Comparison of ENCODE assay signal across 8 cellular contexts in genomic region chr4:76430519-76431388, GRCh38. TPM values are rescaled to one million over a fixed set of nuclear protein-coding genes. Genes with fewer than 3 reads are reported as not detected.
DNase-seq lines count a peak whose midpoint lies in the region; ATAC-seq, FAIRE-seq and TF ChIP-seq lines count a peak whose summit lies in the region.

No MANE protein-coding gene starts in this region.

- no peak for TF ChIP-seq EP300 in K562 (IDR thresholded peaks at IDR 0.05; ENCODE audit: low read length)

- DNase-seq in AG20443 (ENCODE audit: low spot score) (peak; percentile 51), NCI-H2171 treated with DMSO at 0.1 percent for 48 hours (lab: John Stamatoyannopoulos, UW) (peak; percentile 20), K562 (ENCODE audit: extremely low read depth in 1 of 4, low spot score in 3 of 4) (peak in 2 of 4 experiments; percentile 42 to 55), left lung (no peak), NCI-H524 treated with DMSO at 0.1 percent for 48 hours (lab: John Stamatoyannopoulos, UW) (no peak)
- DNase-seq in activated T-cell treated with anti-CD3 and anti-CD28 coated beads, Interleukin-2, amount 50 U/mL, for 24 hours: no peak

- no peaks in the 10 kb centered on the region for H3K9me3 Mint-ChIP-seq in activated T-cell treated with anti-CD3 and anti-CD28 coated beads, Interleukin-2, amount 50 U/mL, for 24 hours

- H3K4me3 ChIP-seq in GM12875 (ENCODE audit: low read depth, low read length): no peak overlapping the region
- H3K4me3 ChIP-seq in K562: no peak overlapping the region
- no peak overlapping the region for H3K4me3 ChIP-seq in left lung

- H4K20me1 ChIP-seq in K562 (replicated peaks; ENCODE audit: control insufficient read depth, insufficient read depth, low read length): no peaks in the 10 kb centered on the region

- peak; percentile 58 to 76 for TF ChIP-seq RAD21 in K562 (CRISPR knock-in tag; conservative IDR thresholded peaks at IDR 0.05 in 1 of 2, IDR thresholded peaks at IDR 0.05 in 1 of 2)

- H3K4me2 ChIP-seq in K562 (ENCODE audit: insufficient read depth, low read length): no peak overlapping the region

- BruUV-seq in K562 (replicated peaks; lab: Mats Ljungman, UMichigan): no TSS peak

- H3K36me3 Mint-ChIP-seq in activated T-cell treated with anti-CD3 and anti-CD28 coated beads, Interleukin-2, amount 50 U/mL, for 24 hours (ENCODE audit: low read depth): no peaks in the 10 kb centered on the region

- peak overlapping the region; percentile 56; the same call in 1 of the 2 replicates for H2AFZ ChIP-seq in K562 (ENCODE audit: low read depth, low read length)

- no peaks in the 10 kb centered on the region for H3K4me1 Mint-ChIP-seq in activated T-cell treated with anti-CD3 and anti-CD28 coated beads, Interleukin-2, amount 50 U/mL, for 24 hours (ENCODE audit: low read depth)

- CTCF ChIA-PET in K562 (lab: Yijun Ruan, JAX; ENCODE audit: low intra/inter-chr PET ratio): interaction anchor here (0.6 to 3.2 kb wide), 5 partner anchors 72 to 514 kb away, joined by 3 to 39 read pairs (median 4); no protein-coding TSS in a partner anchor

- H3K36me3 ChIP-seq in K562 (ENCODE audit: control insufficient read depth, insufficient read depth, low read length) (no peaks in the 10 kb centered on the region), left lung (no peaks in the 10 kb centered on the region)

- H3K9ac ChIP-seq in K562 (ENCODE audit: insufficient read depth in 1 of 2, low read depth in 2 of 2, low read length in 2 of 2): no peak overlapping the region

- H3K4me1 ChIP-seq in K562 (replicated peaks in 1 of 2; ENCODE audit: control insufficient read depth in 2 of 2, insufficient read depth in 2 of 2, low read length in 2 of 2): no peaks in the 10 kb centered on the region
- H3K4me1 ChIP-seq in left lung: no peaks in the 10 kb centered on the region

- H3K27ac ChIP-seq in K562 (ENCODE audit: extremely low read depth, low read depth, low read length) (no peak overlapping the region), left lung (no peak overlapping the region)

- POLR2A ChIA-PET in K562 (lab: Yijun Ruan, JAX): interaction anchor here (0.6 kb wide), 1 partner anchor 20 kb away, joined by 3 read pairs; no protein-coding TSS in a partner anchor

- FAIRE-seq in K562 (lab: Jason Lieb, UNC): peak; percentile 69

- ATAC-seq in K562 (peak; percentile 74), left lung (peak; percentile 45), GM18511 (IDR thresholded peaks at IDR 0.05; ENCODE audit: unreplicated experiment) (no peak)

- no peak overlapping the region for H3K4me3 Mint-ChIP-seq in activated T-cell treated with anti-CD3 and anti-CD28 coated beads, Interleukin-2, amount 50 U/mL, for 24 hours

- in situ Hi-C loops in K562 (cut with MboI): loop anchor here (5.0 to 10.0 kb wide), 2 partner anchors 77 to 324 kb away; no protein-coding TSS in a partner anchor

- H3K9me1 ChIP-seq in K562 (ENCODE audit: control insufficient read depth, insufficient read depth, low read length): no peaks in the 10 kb centered on the region

- peaks cover 20% of the 10 kb centered on the region for H3K27me3 Mint-ChIP-seq in activated T-cell treated with anti-CD3 and anti-CD28 coated beads, Interleukin-2, amount 50 U/mL, for 24 hours

- H3K9me3 ChIP-seq in K562 (replicated peaks; ENCODE audit: control insufficient read depth, insufficient read depth, low read depth, low read length) (no peaks in the 10 kb centered on the region), left lung (no peaks in the 10 kb centered on the region)

- TF ChIP-seq CTCF in GM12875 (IDR thresholded peaks at IDR 0.05; ENCODE audit: borderline replicate concordance, insufficient read depth, low read depth, low read length) (peak; percentile 40; the same call in 1 of the 2 replicates), K562 (IDR thresholded peaks at IDR 0.05 in 2 of 3, conservative IDR thresholded peaks at IDR 0.05 in 1 of 3; ENCODE audit: insufficient read depth in 2 of 3, low read depth in 1 of 3, low read length in 3 of 3) (peak; percentile 44 to 81 (median 50); a peak in 4 of 6 replicates), left lung (IDR thresholded peaks at IDR 0.05) (peak; percentile 33 to 39)

- no peak for TF ChIP-seq POLR2A in K562 (conservative IDR thresholded peaks at IDR 0.05)

- no peak overlapping the region for H3K27ac Mint-ChIP-seq in activated T-cell treated with anti-CD3 and anti-CD28 coated beads, Interleukin-2, amount 50 U/mL, for 24 hours

- intact Hi-C loops in K562 (cut with micrococcal nuclease): loop anchor here (1.0 to 10.0 kb wide), 4 partner anchors 75 to 774 kb away; no protein-coding TSS in a partner anchor
- intact Hi-C loops in left lung (cut with DNase I): loop anchor here in 1 of 2 donors (5.0 kb wide), 1 partner anchor 72 kb away; no protein-coding TSS in a partner anchor

- WGBS in K562 (ENCODE audit: insufficient coverage, low coverage, missing lambda C conversion rate): 27% methylated on average over 15 of the region's 15 CpGs

- H3K27me3 ChIP-seq in K562 (ENCODE audit: control insufficient read depth in 2 of 2, insufficient read depth in 2 of 2, low read length in 2 of 2) (peaks cover 1 to 5% of the 10 kb centered on the region in 2 experiments; a peak in 3 of 5 replicates), left lung (peaks cover 0 to 16% of the 10 kb centered on the region in 2 donors)

- no peaks in the 10 kb centered on the region for H3K79me2 ChIP-seq in K562 (ENCODE audit: control insufficient read depth, insufficient read depth, low read length)

TF ChIP-seq in K562, 482 proteins besides CTCF, POLR2A, EP300 and RAD21 (continues in another document):
- TF ChIP-seq, protein P1, sequence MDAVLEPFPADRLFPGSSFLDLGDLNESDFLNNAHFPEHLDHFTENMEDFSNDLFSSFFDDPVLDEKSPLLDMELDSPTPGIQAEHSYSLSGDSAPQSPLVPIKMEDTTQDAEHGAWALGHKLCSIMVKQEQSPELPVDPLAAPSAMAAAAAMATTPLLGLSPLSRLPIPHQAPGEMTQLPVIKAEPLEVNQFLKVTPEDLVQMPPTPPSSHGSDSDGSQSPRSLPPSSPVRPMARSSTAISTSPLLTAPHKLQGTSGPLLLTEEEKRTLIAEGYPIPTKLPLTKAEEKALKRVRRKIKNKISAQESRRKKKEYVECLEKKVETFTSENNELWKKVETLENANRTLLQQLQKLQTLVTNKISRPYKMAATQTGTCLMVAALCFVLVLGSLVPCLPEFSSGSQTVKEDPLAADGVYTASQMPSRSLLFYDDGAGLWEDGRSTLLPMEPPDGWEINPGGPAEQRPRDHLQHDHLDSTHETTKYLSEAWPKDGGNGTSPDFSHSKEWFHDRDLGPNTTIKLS (IDR thresholded peaks at IDR 0.05; ENCODE audit: borderline replicate concordance, low read depth): no peak
- TF ChIP-seq ARID3A (IDR thresholded peaks at IDR 0.05; ENCODE audit: borderline replicate concordance, low read depth, low read length): 0 out of 2 replicates have a peak, but pooled peaks have one; percentile 38

RNA-seq across cellular contexts. Expression of gene SHROOM3, which starts 4.3 kb away (rescaled TPM):
- total RNA-seq in K562 (2011; cell fraction: chromatin; rRNA removed; ENCODE audit: low replicate concordance): not detected in 2 replicates
- not detected in 2 replicates for total RNA-seq in K562 (2011; cell fraction: nucleolus; rRNA removed)
- not detected in 2 replicates for total RNA-seq in K562 (2011; cell fraction: nucleoplasm; rRNA removed)
- not detected in 2 replicates for total RNA-seq in K562 (2014; rRNA removed)
- total RNA-seq in K562 (2014; rRNA removed; fragmentation: Illumina TruSeq; extraction: Trizol): not detected in 2 replicates
- total RNA-seq in K562 (2015; rRNA removed; fragmentation: Illumina TruSeq; extraction: Trizol): not detected in 2 replicates
- 0.07 and 0.22 TPM in 2 replicates for total RNA-seq in K562 (2021)
- polyA plus RNA-seq in K562 (2011; rRNA removed): not detected in 2 replicates
- polyA plus RNA-seq in K562 (2011; cell fraction: cytosol; rRNA removed): not detected in 2 replicates
- not detected in 2 replicates for polyA plus RNA-seq in K562 (2011; cell fraction: nucleus; rRNA removed)
- 0.08 TPM in 1 of 2 replicates, not detected in the other for polyA plus RNA-seq in K562 (2012)
- not detected in 2 replicates for polyA plus RNA-seq in K562 (2014; fragmentation: Illumina TruSeq; extraction: Trizol)
- polyA plus RNA-seq in K562 (2014; fragmentation: Nextera tagmentation; extraction: Ambion mirVana): under 1 TPM in 1 of 2 experiments, not detected in 1; 0.01 TPM
- polyA plus RNA-seq in K562 (2014; rRNA removed): not detected in 2 replicates
- not detected in 2 replicates for polyA minus RNA-seq in K562 (2011; rRNA and poly(A)+ RNA removed)
- 0.46 TPM in 1 of 2 replicates, not detected in the other for polyA minus RNA-seq in K562 (2011; cell fraction: cytosol; rRNA and poly(A)+ RNA removed)
- under 0.01 TPM in 1 of 2 replicates, not detected in the other for polyA minus RNA-seq in K562 (2011; cell fraction: nucleus; rRNA and poly(A)+ RNA removed)
- total RNA-seq in left lung: 10 to 100 TPM; 46.4 to 96.9 TPM

RNA-seq across cellular contexts. Expression of gene CCDC158, which starts 9.8 kb away (rescaled TPM):
- not detected in 2 replicates for total RNA-seq in K562 (2011; cell fraction: chromatin; rRNA removed; ENCODE audit: low replicate concordance)
- total RNA-seq in K562 (2011; cell fraction: nucleolus; rRNA removed): not detected in 2 replicates
- not detected in 2 replicates for total RNA-seq in K562 (2011; cell fraction: nucleoplasm; rRNA removed)
- not detected in 2 replicates for total RNA-seq in K562 (2014; rRNA removed)
- total RNA-seq in K562 (2014; rRNA removed; fragmentation: Illumina TruSeq; extraction: Trizol): not detected in 2 replicates
- not detected in 2 replicates for total RNA-seq in K562 (2015; rRNA removed; fragmentation: Illumina TruSeq; extraction: Trizol)
- total RNA-seq in K562 (2021): not detected in 2 replicates
- not detected in 2 replicates for polyA plus RNA-seq in K562 (2011; rRNA removed)
- not detected in 2 replicates for polyA plus RNA-seq in K562 (2011; cell fraction: cytosol; rRNA removed)
- not detected in 2 replicates for polyA plus RNA-seq in K562 (2011; cell fraction: nucleus; rRNA removed)
- polyA plus RNA-seq in K562 (2012): not detected in 2 replicates
- polyA plus RNA-seq in K562 (2014; fragmentation: Illumina TruSeq; extraction: Trizol): not detected in 2 replicates
- not detected for polyA plus RNA-seq in K562 (2014; fragmentation: Nextera tagmentation; extraction: Ambion mirVana)
- not detected in 2 replicates for polyA plus RNA-seq in K562 (2014; rRNA removed)
- polyA minus RNA-seq in K562 (2011; rRNA and poly(A)+ RNA removed): not detected in 2 replicates
- not detected in 2 replicates for polyA minus RNA-seq in K562 (2011; cell fraction: cytosol; rRNA and poly(A)+ RNA removed)
- not detected in 2 replicates for polyA minus RNA-seq in K562 (2011; cell fraction: nucleus; rRNA and poly(A)+ RNA removed)
- under 1 TPM; 0.47 to 0.61 TPM for total RNA-seq in left lung

Comparison
In these comparisons a context has a peak if more than half of its experiments do, and no peak if none do; other contexts are left out.
1. DNase-seq: peak in AG20443 (single experiment) and NCI-H2171 treated with DMSO at 0.1 percent for 48 hours (single experiment); none in left lung (0 of 2), activated T-cell treated with anti-CD3 and anti-CD28 coated beads, Interleukin-2, amount 50 U/mL, for 24 hours (single experiment) and NCI-H524 treated with DMSO at 0.1 percent for 48 hours (single experiment).
2. RNA of gene SHROOM3, which starts 4.3 kb away (total RNA-seq): 46.4 to 96.9 TPM in left lung; 0.07 to 0.22 TPM in K562; every median in the first group is over 10 times any median in the second.
3. Peak in every context shown above with its lines, with median percentiles within 50 percentile points of each other: CTCF ChIP-seq.